Comparison of ENCODE assay signal across 1 cellular context in the genomic region with DNA sequence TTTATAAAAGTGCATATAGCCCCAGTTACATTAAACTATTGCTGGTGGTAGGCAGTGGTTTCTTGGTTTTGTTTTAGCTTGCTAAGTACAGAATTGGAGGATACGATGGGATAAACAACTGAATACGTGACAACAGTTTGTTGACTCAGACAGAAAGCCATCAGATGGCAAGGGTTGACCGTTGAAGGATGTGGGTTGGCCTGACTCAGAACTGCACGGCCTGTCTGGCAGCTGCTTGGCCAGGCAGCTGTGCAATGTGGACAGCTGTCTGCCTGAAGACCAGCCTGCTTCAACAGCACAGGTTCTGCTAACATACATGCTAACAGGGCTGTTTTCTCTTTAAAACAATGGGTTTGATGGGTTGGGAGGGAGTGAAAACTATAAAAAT.
A peak's percentile ranks its signal among the peaks of the same experiment; 100 is the strongest.
TF ChIP-seq lines count a peak whose summit lies in the region.

No MANE protein-coding gene starts in this region.

TF ChIP-seq in GM12878, 131 proteins besides CTCF, POLR2A, EP300 and RAD21 (continues in another document):
- TF ChIP-seq RAD51 (IDR thresholded peaks at IDR 0.05), result 0 out of 2 replicates have a peak, but pooled peaks have one; percentile 21
- peak; percentile 100 for TF ChIP-seq TCF12 (IDR thresholded peaks at IDR 0.05; ENCODE audit: low read depth, low read length)
- no peak for TF ChIP-seq SMAD5 (IDR thresholded peaks at IDR 0.05; ENCODE audit: low read depth)
- TF ChIP-seq IRF3 (IDR thresholded peaks at IDR 0.05), result no peak
- TF ChIP-seq SRF (IDR thresholded peaks at IDR 0.05; ENCODE audit: low read depth in 2 of 2, low read length in 2 of 2), result peak in 1 of 2 experiments; percentile 65; a peak in 1 of 4 replicates
- peak; percentile 60 for TF ChIP-seq MEF2B (IDR thresholded peaks at IDR 0.05; ENCODE audit: partially characterized antibody, poor library complexity, severe bottlenecking)
- peak; percentile 95 for TF ChIP-seq ZNF687 (IDR thresholded peaks at IDR 0.05)
- TF ChIP-seq, protein P1, sequence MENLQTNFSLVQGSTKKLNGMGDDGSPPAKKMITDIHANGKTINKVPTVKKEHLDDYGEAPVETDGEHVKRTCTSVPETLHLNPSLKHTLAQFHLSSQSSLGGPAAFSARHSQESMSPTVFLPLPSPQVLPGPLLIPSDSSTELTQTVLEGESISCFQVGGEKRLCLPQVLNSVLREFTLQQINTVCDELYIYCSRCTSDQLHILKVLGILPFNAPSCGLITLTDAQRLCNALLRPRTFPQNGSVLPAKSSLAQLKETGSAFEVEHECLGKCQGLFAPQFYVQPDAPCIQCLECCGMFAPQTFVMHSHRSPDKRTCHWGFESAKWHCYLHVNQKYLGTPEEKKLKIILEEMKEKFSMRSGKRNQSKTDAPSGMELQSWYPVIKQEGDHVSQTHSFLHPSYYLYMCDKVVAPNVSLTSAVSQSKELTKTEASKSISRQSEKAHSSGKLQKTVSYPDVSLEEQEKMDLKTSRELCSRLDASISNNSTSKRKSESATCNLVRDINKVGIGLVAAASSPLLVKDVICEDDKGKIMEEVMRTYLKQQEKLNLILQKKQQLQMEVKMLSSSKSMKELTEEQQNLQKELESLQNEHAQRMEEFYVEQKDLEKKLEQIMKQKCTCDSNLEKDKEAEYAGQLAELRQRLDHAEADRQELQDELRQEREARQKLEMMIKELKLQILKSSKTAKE (IDR thresholded peaks at IDR 0.05; ENCODE audit: low read depth, poor library complexity, severe bottlenecking), result peak; percentile 98
- TF ChIP-seq MYB (IDR thresholded peaks at IDR 0.05; ENCODE audit: borderline replicate concordance, low read depth, low read length), result peak; percentile 100
- TF ChIP-seq RB1 (IDR thresholded peaks at IDR 0.05; ENCODE audit: borderline replicate concordance), result no peak
- peak; percentile 79 for TF ChIP-seq EED (IDR thresholded peaks at IDR 0.05; ENCODE audit: low read depth)
- TF ChIP-seq YY1 (IDR thresholded peaks at IDR 0.05; ENCODE audit: low read depth, low read length), result peak; percentile 45; the same call in 1 of the 2 replicates
- TF ChIP-seq GABPA (IDR thresholded peaks at IDR 0.05; ENCODE audit: low read depth), result peak; percentile 64
- TF ChIP-seq BHLHE40 (IDR thresholded peaks at IDR 0.05; ENCODE audit: borderline replicate concordance in 1 of 2, low read depth in 2 of 2, low read length in 1 of 2), result peak; percentile 71 to 85
- TF ChIP-seq NRF1 (conservative IDR thresholded peaks at IDR 0.05; ENCODE audit: low read depth, low read length), result no peak
- peak; percentile 68 for TF ChIP-seq CREB1 (IDR thresholded peaks at IDR 0.05; ENCODE audit: low read depth)
- TF ChIP-seq CREM (IDR thresholded peaks at IDR 0.05; ENCODE audit: low read depth), result peak; percentile 95
- no peak for TF ChIP-seq FOXK2 (IDR thresholded peaks at IDR 0.05)
- no peak for TF ChIP-seq RCOR1 (conservative IDR thresholded peaks at IDR 0.05; ENCODE audit: low read depth, low read length)
- no peak for TF ChIP-seq SUPT20H (IDR thresholded peaks at IDR 0.05; ENCODE audit: borderline replicate concordance, control insufficient read depth, low read depth, low read length)
- peak; percentile 75 for TF ChIP-seq BMI1 (IDR thresholded peaks at IDR 0.05; ENCODE audit: borderline replicate concordance)
- TF ChIP-seq CHD2 (IDR thresholded peaks at IDR 0.05; ENCODE audit: borderline replicate concordance, low read depth, low read length), result peak; percentile 92
- peak; percentile 98 for TF ChIP-seq RUNX3 (IDR thresholded peaks at IDR 0.05; ENCODE audit: low read length)
- TF ChIP-seq ZBED1 (IDR thresholded peaks at IDR 0.05; ENCODE audit: borderline replicate concordance), result peak; percentile 97
- TF ChIP-seq FOXM1 (IDR thresholded peaks at IDR 0.05; ENCODE audit: low read depth, low read length), result peak; percentile 99
- TF ChIP-seq IKZF1 (conservative IDR thresholded peaks at IDR 0.05), result peak; percentile 92
- TF ChIP-seq, protein P2, sequence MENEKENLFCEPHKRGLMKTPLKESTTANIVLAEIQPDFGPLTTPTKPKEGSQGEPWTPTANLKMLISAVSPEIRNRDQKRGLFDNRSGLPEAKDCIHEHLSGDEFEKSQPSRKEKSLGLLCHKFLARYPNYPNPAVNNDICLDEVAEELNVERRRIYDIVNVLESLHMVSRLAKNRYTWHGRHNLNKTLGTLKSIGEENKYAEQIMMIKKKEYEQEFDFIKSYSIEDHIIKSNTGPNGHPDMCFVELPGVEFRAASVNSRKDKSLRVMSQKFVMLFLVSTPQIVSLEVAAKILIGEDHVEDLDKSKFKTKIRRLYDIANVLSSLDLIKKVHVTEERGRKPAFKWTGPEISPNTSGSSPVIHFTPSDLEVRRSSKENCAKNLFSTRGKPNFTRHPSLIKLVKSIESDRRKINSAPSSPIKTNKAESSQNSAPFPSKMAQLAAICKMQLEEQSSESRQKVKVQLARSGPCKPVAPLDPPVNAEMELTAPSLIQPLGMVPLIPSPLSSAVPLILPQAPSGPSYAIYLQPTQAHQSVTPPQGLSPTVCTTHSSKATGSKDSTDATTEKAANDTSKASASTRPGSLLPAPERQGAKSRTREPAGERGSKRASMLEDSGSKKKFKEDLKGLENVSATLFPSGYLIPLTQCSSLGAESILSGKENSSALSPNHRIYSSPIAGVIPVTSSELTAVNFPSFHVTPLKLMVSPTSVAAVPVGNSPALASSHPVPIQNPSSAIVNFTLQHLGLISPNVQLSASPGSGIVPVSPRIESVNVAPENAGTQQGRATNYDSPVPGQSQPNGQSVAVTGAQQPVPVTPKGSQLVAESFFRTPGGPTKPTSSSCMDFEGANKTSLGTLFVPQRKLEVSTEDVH (IDR thresholded peaks at IDR 0.05; ENCODE audit: low read depth, partially characterized antibody), result peak; percentile 43
- TF ChIP-seq TCF7 (IDR thresholded peaks at IDR 0.05; ENCODE audit: borderline replicate concordance), result peak; percentile 56; the same call in 1 of the 2 replicates
- TF ChIP-seq REST (IDR thresholded peaks at IDR 0.05; ENCODE audit: low read depth, low read length), result peak; percentile 45; the same call in 1 of the 2 replicates
- no peak for TF ChIP-seq RELA (IDR thresholded peaks at IDR 0.05; ENCODE audit: borderline replicate concordance, partially characterized antibody)
- TF ChIP-seq TAF1 (IDR thresholded peaks at IDR 0.05; ENCODE audit: borderline replicate concordance, low read depth, low read length), result 0 out of 2 replicates have a peak, but pooled peaks have one; percentile 33
- peak; percentile 90 for TF ChIP-seq NBN (IDR thresholded peaks at IDR 0.05)
- no peak for TF ChIP-seq USF1 (IDR thresholded peaks at IDR 0.05; ENCODE audit: borderline replicate concordance, extremely low read length, insufficient read depth, low read depth, low read length)
- no peak for TF ChIP-seq RBBP5 (conservative IDR thresholded peaks at IDR 0.05)
- TF ChIP-seq TARDBP (IDR thresholded peaks at IDR 0.05; ENCODE audit: borderline replicate concordance), result peak; percentile 81; the same call in 1 of the 2 replicates
- peak; percentile 73; the same call in 1 of the 2 replicates for TF ChIP-seq CBFB (IDR thresholded peaks at IDR 0.05; ENCODE audit: low read depth)
- peak; percentile 88 for TF ChIP-seq MTA2 (IDR thresholded peaks at IDR 0.05; ENCODE audit: low read depth)
- TF ChIP-seq NFIC (IDR thresholded peaks at IDR 0.05; ENCODE audit: low read depth, low read length), result peak; percentile 96
- TF ChIP-seq GATAD2B (conservative IDR thresholded peaks at IDR 0.05; ENCODE audit: low read depth), result 0 out of 2 replicates have a peak, but pooled peaks have one; percentile 52
- no peak for TF ChIP-seq ZNF384 (IDR thresholded peaks at IDR 0.05; ENCODE audit: borderline replicate concordance, low read depth, low read length)
- TF ChIP-seq BRCA1 (IDR thresholded peaks at IDR 0.05; ENCODE audit: low read depth, low read length), result no peak
- TF ChIP-seq SMAD1 (IDR thresholded peaks at IDR 0.05; ENCODE audit: low read depth, partially characterized antibody), result no peak
- peak; percentile 74; the same call in 1 of the 2 replicates for TF ChIP-seq POLR2AphosphoS5 (IDR thresholded peaks at IDR 0.05; ENCODE audit: low read length)
- no peak for TF ChIP-seq HCFC1 (IDR thresholded peaks at IDR 0.05; ENCODE audit: low read length)
- TF ChIP-seq BCL11A (IDR thresholded peaks at IDR 0.05; ENCODE audit: low read depth, low read length), result peak; percentile 99
- peak; percentile 78 for TF ChIP-seq MEF2A (IDR thresholded peaks at IDR 0.05; ENCODE audit: insufficient read depth, low read depth, low read length)
- peak; percentile 62; the same call in 1 of the 2 replicates for TF ChIP-seq MXI1 (IDR thresholded peaks at IDR 0.05; ENCODE audit: low read depth, low read length)
- peak; percentile 92 for TF ChIP-seq SP1 (IDR thresholded peaks at IDR 0.05; ENCODE audit: low read depth, low read length)
- peak; percentile 82 to 88 for TF ChIP-seq IKZF2 (IDR thresholded peaks at IDR 0.05)
- TF ChIP-seq PKNOX1 (IDR thresholded peaks at IDR 0.05), result peak; percentile 78
- TF ChIP-seq ATF7 (IDR thresholded peaks at IDR 0.05; ENCODE audit: low read depth), result peak; percentile 72
- peak; percentile 99 for TF ChIP-seq PAX5 (IDR thresholded peaks at IDR 0.05; ENCODE audit: borderline replicate concordance, low read depth, low read length)
- no peak for TF ChIP-seq TBL1XR1 (IDR thresholded peaks at IDR 0.05; ENCODE audit: low read depth, low read length)
- TF ChIP-seq CEBPB (IDR thresholded peaks at IDR 0.05; ENCODE audit: borderline replicate concordance in 1 of 2, low read depth in 2 of 2, low read length in 2 of 2), result peak in 1 of 2 experiments; percentile 93; a peak in 1 of 4 replicates
